Comparison of ENCODE assay signal across 11 cellular contexts in genomic region chr17:37605813-37606505, GRCh38. TPM values are rescaled to one million over a fixed set of nuclear protein-coding genes. Genes with fewer than 3 reads are reported as not detected.
DNase-seq lines count a peak whose midpoint lies in the region; ATAC-seq, FAIRE-seq and TF ChIP-seq lines count a peak whose summit lies in the region.
"Had no signal": no experiment of that assay in that cellular context is flagged by ENCODE, and none has a peak within 500 bp of the region (broad histone marks: within the 10 kb centered on the region; RNA-seq: fewer than 3 reads in every experiment).

No MANE protein-coding gene starts in this region.

- H3K36me3 ChIP-seq in HepG2 (replicated peaks in 1 of 2; ENCODE audit: control insufficient read depth in 1 of 2, insufficient read depth in 2 of 2, low read length in 2 of 2) (no peaks in the 10 kb centered on the region), right lobe of liver (no peaks in the 10 kb centered on the region)

- H3K9ac ChIP-seq in HepG2 (ENCODE audit: insufficient read depth, low read depth, low read length): no peak overlapping the region

- H3K27ac Mint-ChIP-seq in effector memory CD8-positive, alpha-beta T cell: peak overlapping the region; percentile 93 to 95
- no peak overlapping the region for H3K27ac Mint-ChIP-seq in type B pancreatic cell

- CTCF ChIA-PET in HepG2 (lab: Yijun Ruan, JAX; ENCODE audit: low intra/inter-chr PET ratio, low total read pairs): no interaction called here

- DNase-seq in HepG2 (ENCODE audit: low spot score) (no peak), right lobe of liver (no peak), T-helper 22 cell (ENCODE audit: low read depth) (peak; percentile 19), type B pancreatic cell (ENCODE audit: extremely low spot score, unreplicated experiment) (no peak), anterior cingulate cortex (lab: John Stamatoyannopoulos, UW) (no peak)
- peak; percentile 24 to 31 (median 25) for DNase-seq in effector memory CD8-positive, alpha-beta T cell
- DNase-seq: midbrain, NCI-H345 had no signal

- no peak for FAIRE-seq in HepG2 (lab: Jason Lieb, UNC)

- peaks cover 30 to 56% of the 10 kb centered on the region in 2 donors for H3K4me1 Mint-ChIP-seq in effector memory CD8-positive, alpha-beta T cell (ENCODE audit: low read depth in 2 of 2)
- peaks cover 16% of the 10 kb centered on the region for H3K4me1 Mint-ChIP-seq in type B pancreatic cell (ENCODE audit: unreplicated experiment)

- peak overlapping the region; percentile 83 to 93 for H3K4me3 Mint-ChIP-seq in effector memory CD8-positive, alpha-beta T cell
- peak overlapping the region; percentile 8 for H3K4me3 Mint-ChIP-seq in type B pancreatic cell

- H3K27me3 Mint-ChIP-seq in effector memory CD8-positive, alpha-beta T cell: no peaks in the 10 kb centered on the region
- no peaks in the 10 kb centered on the region for H3K27me3 Mint-ChIP-seq in type B pancreatic cell

- H3K27me3 ChIP-seq in HepG2 (ENCODE audit: control insufficient read depth in 1 of 2, insufficient read depth in 2 of 2, low read length in 2 of 2) (no peaks in the 10 kb centered on the region), right lobe of liver (no peaks in the 10 kb centered on the region)

- ATAC-seq in HepG2 (no peak), right lobe of liver (no peak), GM18519 (IDR thresholded peaks at IDR 0.05; ENCODE audit: low FRiP score, unreplicated experiment) (no peak), GM21529 (IDR thresholded peaks at IDR 0.05; ENCODE audit: unreplicated experiment) (no peak)
- ATAC-seq in effector memory CD8-positive, alpha-beta T cell (replicated peaks): peak; percentile 30
- ATAC-seq: esophagus mucosa had no signal

- H3K4me1 ChIP-seq in HepG2 (ENCODE audit: insufficient read depth, low read length) (peaks cover 28% of the 10 kb centered on the region), right lobe of liver (peaks cover 0 to 3% (median 0%) of the 10 kb centered on the region in 4 donors)

- peaks cover 29% of the 10 kb centered on the region for H3K79me2 ChIP-seq in HepG2 (ENCODE audit: insufficient read depth, low read length)

- no peak for TF ChIP-seq POLR2A in HepG2 (IDR thresholded peaks at IDR 0.05; ENCODE audit: insufficient read depth in 1 of 2, low read depth in 2 of 2, low read length in 2 of 2)
- TF ChIP-seq POLR2A in right lobe of liver (IDR thresholded peaks at IDR 0.05): no peak

- H4K20me1 ChIP-seq in HepG2 (ENCODE audit: insufficient read depth, low read length): no peaks in the 10 kb centered on the region; the same call in 1 of the 2 replicates

- no peak overlapping the region for H3K4me3 ChIP-seq in HepG2 (replicated peaks in 1 of 3; ENCODE audit: insufficient read depth in 1 of 3, low read depth in 2 of 3, low read length in 3 of 3)
- no peak overlapping the region for H3K4me3 ChIP-seq in right lobe of liver

- 94% methylated on average over 7 of the region's 7 CpGs for WGBS in HepG2 (ENCODE audit: low lambda C conversion rate)
- WGBS in right lobe of liver (ENCODE audit: insufficient coverage, low coverage, low lambda C conversion rate, missing lambda C conversion rate): 64% methylated on average over 7 of the region's 7 CpGs

- no peak overlapping the region; the same call in 1 of the 2 replicates for H3K4me2 ChIP-seq in HepG2 (ENCODE audit: low read depth, low read length)

- in situ Hi-C loops in HepG2 (cut with HindIII; ENCODE audit: extremely low pct_ligation_motif_present, low pct_unique_long_range_greater_than_20kb): no loop called here

- POLR2A ChIA-PET in HepG2 (lab: Yijun Ruan, JAX): no interaction called here

- TF ChIP-seq CTCF in HepG2 (CRISPR knock-in tag; IDR thresholded peaks at IDR 0.05) (no peak), right lobe of liver (IDR thresholded peaks at IDR 0.05) (no peak), type B pancreatic cell (conservative IDR thresholded peaks at IDR 0.05) (no peak)

- no peaks in the 10 kb centered on the region for H3K9me3 Mint-ChIP-seq in effector memory CD8-positive, alpha-beta T cell
- H3K9me3 Mint-ChIP-seq in type B pancreatic cell: peaks cover 4% of the 10 kb centered on the region

- H3K9me3 ChIP-seq in HepG2 (ENCODE audit: low read length) (no peaks in the 10 kb centered on the region), right lobe of liver (no peaks in the 10 kb centered on the region)

- no peak overlapping the region for H2AFZ ChIP-seq in HepG2 (ENCODE audit: low read length)

- no peak for TF ChIP-seq EP300 in HepG2 (IDR thresholded peaks at IDR 0.05; ENCODE audit: low read depth in 2 of 2, low read length in 2 of 2)
- TF ChIP-seq EP300 in HepG2 (CRISPR knock-in tag; IDR thresholded peaks at IDR 0.05; ENCODE audit: borderline replicate concordance): no peak

- no peak for TF ChIP-seq RAD21 in HepG2 (CRISPR knock-in tag; IDR thresholded peaks at IDR 0.05)

- no TSS peak for BruUV-seq in HepG2 (replicated peaks; lab: Mats Ljungman, UMichigan)

- H3K27ac ChIP-seq in HepG2 (ENCODE audit: extremely low read length, insufficient read depth, low read length): no peak overlapping the region
- H3K27ac ChIP-seq in right lobe of liver: no peak overlapping the region

- H3K36me3 Mint-ChIP-seq in effector memory CD8-positive, alpha-beta T cell (ENCODE audit: insufficient read depth): peaks cover 23% of the 10 kb centered on the region
- peaks cover 16% of the 10 kb centered on the region for H3K36me3 Mint-ChIP-seq in type B pancreatic cell

- intact Hi-C loops in HepG2 (cut with micrococcal nuclease; ENCODE audit: unreplicated experiment): no loop called here
- intact Hi-C loops in right lobe of liver (cut with DNase I): no loop called here

TF ChIP-seq in HepG2, 621 proteins besides CTCF, POLR2A, EP300 and RAD21 (continues in another document):
- TF ChIP-seq, protein P1, sequence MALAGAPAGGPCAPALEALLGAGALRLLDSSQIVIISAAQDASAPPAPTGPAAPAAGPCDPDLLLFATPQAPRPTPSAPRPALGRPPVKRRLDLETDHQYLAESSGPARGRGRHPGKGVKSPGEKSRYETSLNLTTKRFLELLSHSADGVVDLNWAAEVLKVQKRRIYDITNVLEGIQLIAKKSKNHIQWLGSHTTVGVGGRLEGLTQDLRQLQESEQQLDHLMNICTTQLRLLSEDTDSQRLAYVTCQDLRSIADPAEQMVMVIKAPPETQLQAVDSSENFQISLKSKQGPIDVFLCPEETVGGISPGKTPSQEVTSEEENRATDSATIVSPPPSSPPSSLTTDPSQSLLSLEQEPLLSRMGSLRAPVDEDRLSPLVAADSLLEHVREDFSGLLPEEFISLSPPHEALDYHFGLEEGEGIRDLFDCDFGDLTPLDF (CRISPR knock-in tag; IDR thresholded peaks at IDR 0.05): no peak
- no peak for TF ChIP-seq ZNF563 (CRISPR knock-in tag; IDR thresholded peaks at IDR 0.05)

RNA-seq across cellular contexts. Expression of gene SYNRG, which starts 3.3 kb away (rescaled TPM):
- 8.7 and 15.4 TPM in 2 replicates for total RNA-seq in HepG2 (2016; rRNA removed; fragmentation: Illumina TruSeq; extraction: Trizol)
- total RNA-seq in HepG2 (2016; cell fraction: cytosol; rRNA removed; fragmentation: Illumina TruSeq; extraction: Trizol; ENCODE audit: low read depth): 5.2 and 5.9 TPM in 2 replicates
- total RNA-seq in HepG2 (2016; cell fraction: insoluble cytoplasmic fraction; rRNA removed; fragmentation: Illumina TruSeq; extraction: Trizol): 7.4 and 13.5 TPM in 2 replicates
- total RNA-seq in HepG2 (2016; cell fraction: membrane; rRNA removed; fragmentation: Illumina TruSeq; extraction: Trizol): 5.7 and 6.1 TPM in 2 replicates
- 13.0 and 13.2 TPM in 2 replicates for total RNA-seq in HepG2 (2016; cell fraction: nucleus; rRNA removed; fragmentation: Illumina TruSeq; extraction: Trizol)
- 7.3 and 9.3 TPM in 2 replicates for polyA plus RNA-seq in HepG2 (2011; rRNA removed)
- polyA plus RNA-seq in HepG2 (2011; cell fraction: cytosol; rRNA removed): 4.3 and 6.2 TPM in 2 replicates
- 10.9 and 12.4 TPM in 2 replicates for polyA plus RNA-seq in HepG2 (2011; cell fraction: nucleus; rRNA removed)
- 8.9 and 10.7 TPM in 2 replicates for polyA plus RNA-seq in HepG2 (2012)
- 0.62 and 0.75 TPM in 2 replicates for polyA plus RNA-seq in HepG2 (2016; cell fraction: cytosol; fragmentation: Illumina TruSeq; extraction: Trizol; ENCODE audit: low read depth)
- 10.1 and 12.7 TPM in 2 replicates for polyA plus RNA-seq in HepG2 (2016; cell fraction: insoluble cytoplasmic fraction; fragmentation: Illumina TruSeq; extraction: Trizol; ENCODE audit: low read depth)
- polyA plus RNA-seq in HepG2 (2016; cell fraction: membrane; fragmentation: Illumina TruSeq; extraction: Trizol; ENCODE audit: low read depth): 1.2 and 1.5 TPM in 2 replicates
- 17.1 TPM in 2 replicates for polyA plus RNA-seq in HepG2 (2016; cell fraction: nucleus; fragmentation: Illumina TruSeq; extraction: Trizol; ENCODE audit: insufficient read depth, low read depth)
- 32.6 and 35.9 TPM in 2 replicates for polyA minus RNA-seq in HepG2 (2011; rRNA and poly(A)+ RNA removed; ENCODE audit: low replicate concordance)
- polyA minus RNA-seq in HepG2 (2011; cell fraction: cytosol; rRNA and poly(A)+ RNA removed): 12.0 and 15.9 TPM in 2 replicates
- 30.4 and 35.7 TPM in 2 replicates for polyA minus RNA-seq in HepG2 (2011; cell fraction: nucleus; rRNA and poly(A)+ RNA removed)
- 10 to 100 TPM in 5 of 6 experiments, 1 to 10 TPM in 1; 9.0 to 16.2 (median 15.0) TPM for total RNA-seq in right lobe of liver
- 41.8 and 45.0 TPM in 2 replicates for total RNA-seq in type B pancreatic cell (ENCODE audit: low replicate concordance)

RNA-seq across cellular contexts. Expression of gene DDX52, which starts 37.3 kb away (rescaled TPM):
- total RNA-seq in HepG2 (2016; rRNA removed; fragmentation: Illumina TruSeq; extraction: Trizol): 36.1 and 41.4 TPM in 2 replicates
- 3.2 and 3.8 TPM in 2 replicates for total RNA-seq in HepG2 (2016; cell fraction: cytosol; rRNA removed; fragmentation: Illumina TruSeq; extraction: Trizol; ENCODE audit: low read depth)
- 32.4 and 35.5 TPM in 2 replicates for total RNA-seq in HepG2 (2016; cell fraction: insoluble cytoplasmic fraction; rRNA removed; fragmentation: Illumina TruSeq; extraction: Trizol)
- 7.0 and 8.2 TPM in 2 replicates for total RNA-seq in HepG2 (2016; cell fraction: membrane; rRNA removed; fragmentation: Illumina TruSeq; extraction: Trizol)
- 28.1 and 32.8 TPM in 2 replicates for total RNA-seq in HepG2 (2016; cell fraction: nucleus; rRNA removed; fragmentation: Illumina TruSeq; extraction: Trizol)
- 6.8 and 8.9 TPM in 2 replicates for polyA plus RNA-seq in HepG2 (2011; rRNA removed)
- polyA plus RNA-seq in HepG2 (2011; cell fraction: cytosol; rRNA removed): 3.8 and 4.9 TPM in 2 replicates
- 10.2 and 15.6 TPM in 2 replicates for polyA plus RNA-seq in HepG2 (2011; cell fraction: nucleus; rRNA removed)
- polyA plus RNA-seq in HepG2 (2012): 9.8 and 12.1 TPM in 2 replicates
- polyA plus RNA-seq in HepG2 (2016; cell fraction: cytosol; fragmentation: Illumina TruSeq; extraction: Trizol; ENCODE audit: low read depth): 1.5 TPM in 2 replicates
- 26.1 and 28.9 TPM in 2 replicates for polyA plus RNA-seq in HepG2 (2016; cell fraction: insoluble cytoplasmic fraction; fragmentation: Illumina TruSeq; extraction: Trizol; ENCODE audit: low read depth)
- polyA plus RNA-seq in HepG2 (2016; cell fraction: membrane; fragmentation: Illumina TruSeq; extraction: Trizol; ENCODE audit: low read depth): 3.2 and 3.6 TPM in 2 replicates
- 32.6 and 38.8 TPM in 2 replicates for polyA plus RNA-seq in HepG2 (2016; cell fraction: nucleus; fragmentation: Illumina TruSeq; extraction: Trizol; ENCODE audit: insufficient read depth, low read depth)
- polyA minus RNA-seq in HepG2 (2011; rRNA and poly(A)+ RNA removed; ENCODE audit: low replicate concordance): 11.5 and 16.2 TPM in 2 replicates
- 6.5 and 8.3 TPM in 2 replicates for polyA minus RNA-seq in HepG2 (2011; cell fraction: cytosol; rRNA and poly(A)+ RNA removed)
- polyA minus RNA-seq in HepG2 (2011; cell fraction: nucleus; rRNA and poly(A)+ RNA removed): 35.7 and 37.2 TPM in 2 replicates
- 10 to 100 TPM; 11.8 to 14.4 (median 13.1) TPM for total RNA-seq in right lobe of liver
- 37.5 and 49.4 TPM in 2 replicates for total RNA-seq in type B pancreatic cell (ENCODE audit: low replicate concordance)

Comparison
In these comparisons a context has a peak if more than half of its experiments do, and no peak if none do; other contexts are left out.
1. DNase-seq: peak in T-helper 22 cell (single experiment) and effector memory CD8-positive, alpha-beta T cell (3 of 3); none in HepG2 (single experiment), right lobe of liver (0 of 3), type B pancreatic cell (single experiment) and anterior cingulate cortex (0 of 58).